Comparison of ENCODE assay signal across 10 cellular contexts in the genomic region with DNA sequence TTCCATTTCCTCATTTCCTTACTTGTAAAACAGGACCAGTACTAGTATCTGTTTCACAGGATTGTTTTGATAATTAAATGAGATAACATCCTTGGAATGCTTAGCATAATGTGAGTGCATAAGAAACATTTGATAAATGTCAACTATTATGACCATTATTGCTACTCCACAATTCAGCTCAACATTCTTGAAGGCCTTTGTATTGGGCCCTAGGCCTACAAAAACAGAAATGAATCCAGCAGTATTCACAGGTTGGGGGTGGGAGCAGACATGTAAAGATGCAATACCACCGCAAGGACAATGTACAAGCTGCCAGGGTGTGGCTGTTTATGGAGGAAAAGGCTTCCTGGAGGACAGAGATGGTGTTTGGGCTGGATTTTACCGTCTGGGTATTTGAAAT.
DNase-seq lines count a peak whose midpoint lies in the region; ATAC-seq and TF ChIP-seq lines count a peak whose summit lies in the region.
"Had no signal": no experiment of that assay in that cellular context is flagged by ENCODE, and none has a peak within 500 bp of the region (broad histone marks: within the 10 kb centered on the region; RNA-seq: fewer than 3 reads in every experiment).

No MANE protein-coding gene starts in this region.

- H3K27ac ChIP-seq in skin epidermis, result peak overlapping the region in 16 of 21 experiments; percentile 2 to 78 (median 52)

- no peak overlapping the region for H3K4me3 Mint-ChIP-seq in nephron progenitor cell
- no peak overlapping the region for H3K4me3 Mint-ChIP-seq in activated T-cell treated with anti-CD3 and anti-CD28 coated beads, Interleukin-2, amount 50 U/mL, for 24 hours
- H3K4me3 Mint-ChIP-seq: activated CD8-positive, alpha-beta T cell treated with anti-CD3 and anti-CD28 coated beads, Interleukin-2, amount 10 ng/mL, durations not matched to agents 7 days and 5 days had no signal

- no peak overlapping the region for H3K27ac Mint-ChIP-seq in nephron progenitor cell
- H3K27ac Mint-ChIP-seq in activated T-cell treated with anti-CD3 and anti-CD28 coated beads, Interleukin-2, amount 50 U/mL, for 24 hours, result no peak overlapping the region

- H3K27me3 Mint-ChIP-seq in nephron progenitor cell (ENCODE audit: low read depth, poor library complexity), result peaks cover 53% of the 10 kb centered on the region
- peaks cover 16% of the 10 kb centered on the region for H3K27me3 Mint-ChIP-seq in activated T-cell treated with anti-CD3 and anti-CD28 coated beads, Interleukin-2, amount 50 U/mL, for 24 hours

- no peaks in the 10 kb centered on the region for H3K36me3 Mint-ChIP-seq in nephron progenitor cell (ENCODE audit: low read depth)
- H3K36me3 Mint-ChIP-seq in activated T-cell treated with anti-CD3 and anti-CD28 coated beads, Interleukin-2, amount 50 U/mL, for 24 hours (ENCODE audit: low read depth), result no peaks in the 10 kb centered on the region

- TF ChIP-seq CTCF in fibroblast of pulmonary artery (IDR thresholded peaks at IDR 0.05; ENCODE audit: low read length, missing control alignments), result no peak
- no peak for TF ChIP-seq CTCF in nephron progenitor cell (IDR thresholded peaks at IDR 0.05)

- no peak overlapping the region for H3K4me3 ChIP-seq in fibroblast of pulmonary artery (replicated peaks; ENCODE audit: low read depth, low read length)
- H3K4me3 ChIP-seq in skin epidermis, result no peak overlapping the region

- DNase-seq in EH (ENCODE audit: low read depth) (peak; percentile 85), fibroblast of pulmonary artery (ENCODE audit: low read depth) (peak; percentile 67), nephron progenitor cell (no peak), GM19240 (ENCODE audit: insufficient read length, low spot score) (no peak), DMS79 treated with DMSO at 0.1 percent for 48 hours (lab: John Stamatoyannopoulos, UW) (no peak)
- no peak for DNase-seq in activated T-cell treated with anti-CD3 and anti-CD28 coated beads, Interleukin-2, amount 50 U/mL, for 24 hours
- DNase-seq: activated CD8-positive, alpha-beta T cell treated with anti-CD3 and anti-CD28 coated beads, Interleukin-2, amount 10 ng/mL, durations not matched to agents 7 days and 5 days; NCI-H748 treated with DMSO at 0.1 percent for 48 hours had no signal

- H3K4me1 Mint-ChIP-seq in nephron progenitor cell, result peaks cover 25% of the 10 kb centered on the region
- peaks cover 18% of the 10 kb centered on the region for H3K4me1 Mint-ChIP-seq in activated T-cell treated with anti-CD3 and anti-CD28 coated beads, Interleukin-2, amount 50 U/mL, for 24 hours (ENCODE audit: low read depth)

- peak; percentile 12; the same call in 2 of the 3 replicates for ATAC-seq in SK-N-SH treated with all-trans-retinoic acid at 6 μM for 48 hours
- ATAC-seq: activated CD8-positive, alpha-beta T cell treated with anti-CD3 and anti-CD28 coated beads, Interleukin-2, amount 10 ng/mL, durations not matched to agents 7 days and 5 days had no signal

- H3K9me3 Mint-ChIP-seq in nephron progenitor cell, result no peaks in the 10 kb centered on the region
- no peaks in the 10 kb centered on the region for H3K9me3 Mint-ChIP-seq in activated T-cell treated with anti-CD3 and anti-CD28 coated beads, Interleukin-2, amount 50 U/mL, for 24 hours

TF ChIP-seq in SK-N-SH treated with all-trans-retinoic acid at 6 μM for 48 hours, 23 proteins besides CTCF, POLR2A, EP300 and RAD21:
- peak; percentile 89 for TF ChIP-seq ISL1 (CRISPR knock-in tag; IDR thresholded peaks at IDR 0.05)
- no peak for TF ChIP-seq OSR1 (CRISPR knock-in tag; IDR thresholded peaks at IDR 0.05)

Comparison
In these comparisons a context has a peak if more than half of its experiments do, and no peak if none do; other contexts are left out.
1. DNase-seq: peak in EH (single experiment) and fibroblast of pulmonary artery (single experiment); none in nephron progenitor cell (single experiment), activated T-cell treated with anti-CD3 and anti-CD28 coated beads, Interleukin-2, amount 50 U/mL, for 24 hours (single experiment), GM19240 (single experiment) and DMS79 treated with DMSO at 0.1 percent for 48 hours (single experiment).